ENCODE assay signal across 19 cellular contexts in the genomic region with DNA sequence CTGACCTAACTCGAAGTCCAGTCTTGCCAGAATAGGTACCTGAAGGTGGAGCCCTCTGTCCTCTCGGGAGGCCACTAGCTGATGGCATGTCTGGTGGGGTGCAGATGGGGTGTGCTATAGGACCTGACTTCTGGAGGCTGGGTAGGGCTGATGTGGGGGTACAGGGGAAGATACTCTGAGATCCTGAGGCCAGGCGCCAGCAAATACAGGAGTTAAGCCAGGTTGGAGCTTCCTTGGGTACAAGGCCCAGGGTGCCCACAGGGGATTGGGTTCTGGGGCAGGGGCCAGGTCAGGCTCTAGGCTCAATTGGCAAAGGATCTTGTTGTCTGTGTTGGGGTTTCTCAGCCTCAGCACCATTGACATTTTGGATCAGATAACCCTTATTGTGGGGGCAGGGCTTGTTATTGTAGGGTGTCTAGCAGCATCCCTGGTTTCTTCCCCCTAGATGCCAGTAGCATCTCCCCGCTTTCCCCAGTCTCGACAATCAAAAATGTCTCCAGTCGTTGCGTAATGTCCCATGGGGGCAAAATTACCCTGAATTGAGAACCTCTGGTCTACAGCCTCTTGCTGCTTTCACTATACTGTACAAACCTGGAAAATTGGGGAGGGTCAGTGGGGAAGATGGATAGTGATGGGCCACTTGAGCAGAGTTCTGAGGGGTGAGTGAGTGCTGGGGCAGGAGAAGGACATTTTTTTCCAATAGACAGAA. TPM values are rescaled to one million over a fixed set of nuclear protein-coding genes. Genes with fewer than 3 reads are reported as not detected.
A peak's percentile ranks its signal among the peaks of the same experiment; 100 is the strongest.
DNase-seq lines count a peak whose midpoint lies in the region; ATAC-seq and TF ChIP-seq lines count a peak whose summit lies in the region.
"Had no signal": no experiment of that assay in that cellular context is flagged by ENCODE, and none has a peak within 500 bp of the region (broad histone marks: within the 10 kb centered on the region; RNA-seq: fewer than 3 reads in every experiment).

No MANE protein-coding gene starts in this region.

- H3K9ac ChIP-seq in muscle layer of colon (ENCODE audit: low read length) = no peak overlapping the region

- peaks cover 14% of the 10 kb centered on the region for H3K36me3 Mint-ChIP-seq in chondrocyte (ENCODE audit: low read depth)
- H3K36me3 Mint-ChIP-seq: activated CD8-positive, alpha-beta memory T cell treated with anti-CD3 and anti-CD28 coated beads, Interleukin-2, amount 10 ng/mL, durations not matched to agents 7 days and 5 days; CD4-positive, CD25-positive, alpha-beta regulatory T cell; IgD-negative memory B cell; naive thymus-derived CD4-positive, alpha-beta T cell had no signal

- H3K4me3 ChIP-seq in muscle layer of colon (ENCODE audit: low read depth in 1 of 2, low read length in 2 of 2) = no peak overlapping the region
- H3K4me3 ChIP-seq in stomach = no peak overlapping the region

- no peaks in the 10 kb centered on the region for H3K9me3 Mint-ChIP-seq in chondrocyte (ENCODE audit: low read depth)
- H3K9me3 Mint-ChIP-seq: CD4-positive, CD25-positive, alpha-beta regulatory T cell; dendritic cell treated with granulocyte-macrophage colony-stimulating factor and Interleukin-4, amounts not matched to agents 40 ng/mL and 50 ng/mL, for 4 days; IgD-negative memory B cell; naive thymus-derived CD4-positive, alpha-beta T cell had no signal

- intact Hi-C loops in stomach (cut with DNase I; ENCODE audit: low total_unique reads) = no loop called here

- no peaks in the 10 kb centered on the region for H3K4me1 Mint-ChIP-seq in chondrocyte (ENCODE audit: low read depth)
- H3K4me1 Mint-ChIP-seq: CD4-positive, CD25-positive, alpha-beta regulatory T cell; IgD-negative memory B cell had no signal

- no peak for TF ChIP-seq POLR2A in stomach (IDR thresholded peaks at IDR 0.05)

- H3K4me3 Mint-ChIP-seq in chondrocyte (ENCODE audit: unreplicated experiment) = no peak overlapping the region
- H3K4me3 Mint-ChIP-seq: activated CD8-positive, alpha-beta memory T cell treated with anti-CD3 and anti-CD28 coated beads, Interleukin-2, amount 10 ng/mL, durations not matched to agents 7 days and 5 days; CD4-positive, CD25-positive, alpha-beta regulatory T cell; dendritic cell treated with granulocyte-macrophage colony-stimulating factor and Interleukin-4, amounts not matched to agents 40 ng/mL and 50 ng/mL, for 4 days; IgD-negative memory B cell had no signal

- no peaks in the 10 kb centered on the region for H3K9me3 ChIP-seq in muscle layer of colon (ENCODE audit: low read length)
- no peaks in the 10 kb centered on the region for H3K9me3 ChIP-seq in stomach

- no peak for TF ChIP-seq CTCF in 22Rv1 (IDR thresholded peaks at IDR 0.05)
- TF ChIP-seq CTCF in chondrocyte (IDR thresholded peaks at IDR 0.05) = no peak
- no peak for TF ChIP-seq CTCF in stomach (IDR thresholded peaks at IDR 0.05)

- H3K27me3 Mint-ChIP-seq in chondrocyte (ENCODE audit: low read depth) = no peaks in the 10 kb centered on the region
- H3K27me3 Mint-ChIP-seq: activated CD8-positive, alpha-beta memory T cell treated with anti-CD3 and anti-CD28 coated beads, Interleukin-2, amount 10 ng/mL, durations not matched to agents 7 days and 5 days; dendritic cell treated with granulocyte-macrophage colony-stimulating factor and Interleukin-4, amounts not matched to agents 40 ng/mL and 50 ng/mL, for 4 days; IgD-negative memory B cell had no signal

- H3K27ac Mint-ChIP-seq in chondrocyte (ENCODE audit: unreplicated experiment) = no peak overlapping the region
- H3K27ac Mint-ChIP-seq: activated CD8-positive, alpha-beta memory T cell treated with anti-CD3 and anti-CD28 coated beads, Interleukin-2, amount 10 ng/mL, durations not matched to agents 7 days and 5 days; CD4-positive, CD25-positive, alpha-beta regulatory T cell; dendritic cell treated with granulocyte-macrophage colony-stimulating factor and Interleukin-4, amounts not matched to agents 40 ng/mL and 50 ng/mL, for 4 days; IgD-negative memory B cell had no signal

- H3K4me1 ChIP-seq in muscle layer of colon (ENCODE audit: insufficient read depth, low read length) (peaks cover 62% of the 10 kb centered on the region), stomach (peaks cover 71 to 100% (median 97%) of the 10 kb centered on the region in 4 donors)

- H3K36me3 ChIP-seq in muscle layer of colon (ENCODE audit: insufficient read depth, low read length) (peaks cover 18% of the 10 kb centered on the region), stomach (peaks cover 5 to 8% (median 7%) of the 10 kb centered on the region in 4 donors)

- WGBS in stomach, 5 donors = 89 to 93% (median 91%) methylated on average over 7 of the region's 7 CpGs

- DNase-seq in chondrocyte (ENCODE audit: low spot score) = peak; percentile 39
- no peak for DNase-seq in stomach
- no peak for DNase-seq in T-helper 2 cell
- no peak for DNase-seq in medulla oblongata (ENCODE audit: extremely low spot score)
- DNase-seq: activated CD8-positive, alpha-beta memory T cell treated with anti-CD3 and anti-CD28 coated beads, Interleukin-2, amount 10 ng/mL, durations not matched to agents 7 days and 5 days; activated gamma-delta T cell; CD4-positive, CD25-positive, alpha-beta regulatory T cell; erythroblast; naive thymus-derived CD4-positive, alpha-beta T cell; NCI-H2081; NCI-H526 treated with DMSO at 0.1 percent for 48 hours; stimulated activated CD4-positive, alpha-beta T cell treated with anti-CD3 and anti-CD28 coated beads, Interleukin-2, amount 100 ng/mL, for 24 hours; T1000 had no signal

- H3K27ac ChIP-seq in 22Rv1 = peak overlapping the region; percentile 92
- H3K27ac ChIP-seq in muscle layer of colon (ENCODE audit: low read depth, low read length) = peak overlapping the region; percentile 74
- H3K27ac ChIP-seq in stomach = peak overlapping the region; percentile 72 to 92 (median 87)

- TF ChIP-seq EP300 in stomach (IDR thresholded peaks at IDR 0.05) = no peak

- no peaks in the 10 kb centered on the region for H3K27me3 ChIP-seq in muscle layer of colon (ENCODE audit: control insufficient read depth in 1 of 2, insufficient read depth in 2 of 2, low read length in 2 of 2)
- H3K27me3 ChIP-seq in stomach = no peaks in the 10 kb centered on the region

- ATAC-seq in HG02678 (IDR thresholded peaks at IDR 0.05; ENCODE audit: unreplicated experiment) (no peak), GM19324 (IDR thresholded peaks at IDR 0.05; ENCODE audit: low FRiP score, unreplicated experiment) (no peak)
- ATAC-seq: activated CD8-positive, alpha-beta memory T cell treated with anti-CD3 and anti-CD28 coated beads, Interleukin-2, amount 10 ng/mL, durations not matched to agents 7 days and 5 days; naive thymus-derived CD4-positive, alpha-beta T cell had no signal

RNA-seq across cellular contexts. Expression of a gene that starts 9.2 kb away (rescaled TPM):
- total RNA-seq in chondrocyte = 54.6 to 66.7 TPM (median 62.0 TPM) in 3 replicates
- 100 to 1,000 TPM in 4 of 5 donors, 10 to 100 TPM in 1; 63.0 to 282 (median 114) TPM for total RNA-seq in stomach
- polyA plus RNA-seq in stomach = 10 to 100 TPM; 11.3 to 53.3 (median 30.4) TPM
- polyA plus RNA-seq: CD4-positive, CD25-positive, alpha-beta regulatory T cell; IgD-negative memory B cell; naive thymus-derived CD4-positive, alpha-beta T cell had no signal
